8 cellular contexts compared by ENCODE assay signal in the genomic region with DNA sequence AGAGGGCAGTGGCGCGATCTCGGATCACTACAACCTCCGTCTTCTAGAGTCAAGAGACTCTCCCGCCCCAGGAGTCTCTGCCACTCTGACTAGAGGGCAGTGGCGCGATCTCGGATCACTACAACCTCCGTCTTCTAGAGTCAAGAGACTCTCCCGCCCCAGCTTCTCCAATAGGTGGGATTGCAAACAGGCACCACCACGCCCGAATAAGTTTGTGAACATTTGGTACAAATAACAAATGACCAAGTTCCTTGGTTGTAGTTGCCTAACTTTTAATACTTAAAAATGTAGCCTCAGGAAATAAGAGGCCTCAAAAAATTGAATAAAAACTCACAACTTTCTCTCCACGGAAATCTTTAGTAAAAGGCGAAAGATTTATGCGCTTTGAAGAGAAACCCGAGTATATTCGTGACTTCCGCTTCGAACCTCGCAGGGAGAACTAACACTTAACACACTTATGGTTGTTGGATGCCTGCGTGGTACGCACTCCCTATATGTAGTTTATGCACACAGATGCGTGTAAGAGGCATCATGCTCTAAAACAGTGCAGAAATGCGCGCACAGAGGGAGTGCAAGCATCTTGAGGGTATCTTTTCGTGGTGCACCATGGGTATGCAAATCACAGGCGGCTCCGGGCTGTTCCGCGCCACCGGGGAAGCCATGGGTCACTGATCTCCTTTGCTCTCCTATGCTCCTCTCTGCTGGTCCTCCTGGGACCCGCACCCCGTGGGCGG. TPM values are rescaled to one million over a fixed set of nuclear protein-coding genes. Genes with fewer than 3 reads are reported as not detected.
DNase-seq lines count a peak whose midpoint lies in the region; ATAC-seq, FAIRE-seq and TF ChIP-seq lines count a peak whose summit lies in the region.

No MANE protein-coding gene starts in this region.

- under 1% methylated on average over 31 of the region's 34 CpGs for WGBS in A549 (ENCODE audit: missing lambda C conversion rate)

- DNase-seq in A549 (ENCODE audit: low read depth in 1 of 2, low spot score in 1 of 2) (peak; percentile 74 to 94), NOMO-1 treated with dmso at 0.1 percent for 144 hours (lab: John Stamatoyannopoulos, UW; ENCODE audit: unreplicated experiment) (peak; percentile 93), activated T-cell treated with anti-CD3 and anti-CD28 coated beads for 4 hours (peak; percentile 63), epithelial cell of prostate (ENCODE audit: low read depth, low spot score) (peak; percentile 88), mucosa of descending colon (peak; percentile 85 to 90 (median 87))
- DNase-seq in stimulated activated CD8-positive, alpha-beta memory T cell treated with anti-CD3 and anti-CD28 coated beads, Interleukin-4, amount 100 ng/mL, for 48 hours, result peak; percentile 89

- H3K9me3 ChIP-seq in A549 (no peaks in the 10 kb centered on the region), mucosa of descending colon (no peaks in the 10 kb centered on the region)

- no peak for TF ChIP-seq EP300 in A549 (IDR thresholded peaks at IDR 0.05)

- peak overlapping the region; percentile 96 for H3K4me2 ChIP-seq in A549

- TF ChIP-seq POLR2A in A549 (IDR thresholded peaks at IDR 0.05; ENCODE audit: low read length), result peak; percentile 93

- TF ChIP-seq RAD21 in A549 (conservative IDR thresholded peaks at IDR 0.05 in 1 of 2, IDR thresholded peaks at IDR 0.05 in 1 of 2), result peak; percentile 2 to 41; a peak in 3 of 5 replicates

- no peak for FAIRE-seq in A549 (lab: Jason Lieb, UNC)

- CTCF ChIA-PET in A549 (lab: Yijun Ruan, JAX), result interaction anchor here (0.7 to 4.5 kb wide), 11 partner anchors 11 to 108 kb away, joined by 3 to 23 read pairs (median 5); partner anchors contain the start of genes BTBD19, PLK3 and RNU5D-1

- ATAC-seq in A549, result peak; percentile 90 to 91
- peak; percentile 76 for ATAC-seq in GM18858 (IDR thresholded peaks at IDR 0.05; ENCODE audit: unreplicated experiment)
- peak; percentile 71 for ATAC-seq in HG03064 (IDR thresholded peaks at IDR 0.05; ENCODE audit: low read depth, unreplicated experiment)
- peak; percentile 90 for ATAC-seq in mucosa of descending colon

- H3K27ac ChIP-seq in A549 (peak overlapping the region; percentile 97 to 98), epithelial cell of prostate (peak overlapping the region; percentile 79)

- H3K36me3 ChIP-seq in mucosa of descending colon (ENCODE audit: low read depth), result no peaks in the 10 kb centered on the region

- peak overlapping the region; percentile 51 for H3K4me3 ChIP-seq in A549
- H3K4me3 ChIP-seq in mucosa of descending colon, result peak overlapping the region; percentile 4

- intact Hi-C loops in mucosa of descending colon (cut with DNase I, micrococcal nuclease), result no loop called here

- TF ChIP-seq CTCF in A549 (IDR thresholded peaks at IDR 0.05) (no peak; the same call in 2 of the 3 replicates), mucosa of descending colon (IDR thresholded peaks at IDR 0.05) (no peak)

- POLR2A ChIA-PET in A549 (lab: Yijun Ruan, JAX), result interaction anchor here (0.5 to 3.5 kb wide), 20 partner anchors 11 to 1127 kb away, joined by 3 to 57 read pairs (median 5); partner anchors contain the start of genes BTBD19, DYNLT4, HECTD3 and MUTYH

- H3K4me1 ChIP-seq in A549 (peaks cover 12% of the 10 kb centered on the region; the same call in 2 of the 3 replicates), mucosa of descending colon (ENCODE audit: low read depth) (peaks cover 5% of the 10 kb centered on the region)

TF ChIP-seq in A549, 52 proteins besides CTCF, POLR2A, EP300 and RAD21 (continues in another document):
- TF ChIP-seq RCOR1 (IDR thresholded peaks at IDR 0.05; ENCODE audit: low read depth, low read length) (no peak), POLR2AphosphoS2 (conservative IDR thresholded peaks at IDR 0.05; ENCODE audit: low read length) (peak; percentile 97), FOSB (CRISPR knock-in tag; IDR thresholded peaks at IDR 0.05) (peak; percentile 99), E2F6 (IDR thresholded peaks at IDR 0.05; ENCODE audit: borderline replicate concordance, low read depth) (peak; percentile 43; the same call in 1 of the 2 replicates), NR3C1 (IDR thresholded peaks at IDR 0.05) (no peak), SMC3 (IDR thresholded peaks at IDR 0.05) (no peak), ZSCAN20 (CRISPR knock-in tag; IDR thresholded peaks at IDR 0.05) (no peak), CHD2 (IDR thresholded peaks at IDR 0.05; ENCODE audit: low read length, partially characterized antibody) (peak; percentile 54), ELK1 (IDR thresholded peaks at IDR 0.05; ENCODE audit: low read depth, low read length) (no peak), RARB (CRISPR knock-in tag; IDR thresholded peaks at IDR 0.05) (peak; percentile 98)

RNA-seq across cellular contexts. Expression of gene BTBD19, which starts 11.4 kb away (rescaled TPM):
- polyA plus RNA-seq in A549 (2011; rRNA removed), result 4.2 and 4.7 TPM in 2 replicates
- polyA plus RNA-seq in A549 (2012; cell fraction: cytosol; rRNA removed), result 3.9 and 4.5 TPM in 2 replicates
- polyA plus RNA-seq in A549 (2012; cell fraction: nucleus; rRNA removed), result 28.1 and 33.9 TPM in 2 replicates
- polyA plus RNA-seq in A549 (2017; fragmentation: RNase III; extraction: RNeasy Plus Mini Kit Qiagen cat#74134 plus additional on column Dnase treatment), result 4.5 to 8.9 TPM (median 7.4 TPM) in 3 replicates
- polyA minus RNA-seq in A549 (2011; rRNA and poly(A)+ RNA removed), result 3.5 and 4.6 TPM in 2 replicates
- 1 to 10 TPM; 2.8 to 4.4 (median 3.2) TPM for total RNA-seq in mucosa of descending colon

RNA-seq across cellular contexts. Expression of gene DYNLT4, which starts 12.6 kb away (rescaled TPM):
- polyA plus RNA-seq in A549 (2011; rRNA removed) (0.21 TPM in 1 of 2 replicates, not detected in the other), A549 (2017; fragmentation: RNase III; extraction: RNeasy Plus Mini Kit Qiagen cat#74134 plus additional on column Dnase treatment) (0.12 to 0.18 TPM in 2 of 3 replicates, not detected in the other)
- 0.48 and 0.92 TPM in 2 replicates for polyA plus RNA-seq in A549 (2012; cell fraction: cytosol; rRNA removed)
- 0.70 and 0.84 TPM in 2 replicates for polyA plus RNA-seq in A549 (2012; cell fraction: nucleus; rRNA removed)
- polyA minus RNA-seq in A549 (2011; rRNA and poly(A)+ RNA removed), result not detected in 2 replicates
- 1 to 10 TPM in 1 of 3 donors, under 1 TPM in 1, not detected in 1; 0.67 to 1.6 TPM for total RNA-seq in mucosa of descending colon

RNA-seq across cellular contexts. Expression of gene PLK3, which starts 19.6 kb away (rescaled TPM):
- 12.6 and 16.0 TPM in 2 replicates for polyA plus RNA-seq in A549 (2011; rRNA removed)
- 20.0 and 21.0 TPM in 2 replicates for polyA plus RNA-seq in A549 (2012; cell fraction: cytosol; rRNA removed)
- polyA plus RNA-seq in A549 (2012; cell fraction: nucleus; rRNA removed), result 109 and 111 TPM in 2 replicates
- 10.9 to 11.6 TPM (median 11.2 TPM) in 3 replicates for polyA plus RNA-seq in A549 (2017; fragmentation: RNase III; extraction: RNeasy Plus Mini Kit Qiagen cat#74134 plus additional on column Dnase treatment)
- 19.7 and 20.1 TPM in 2 replicates for polyA minus RNA-seq in A549 (2011; rRNA and poly(A)+ RNA removed)
- total RNA-seq in mucosa of descending colon, result 10 to 100 TPM in 2 of 3 donors, 1 to 10 TPM in 1; 6.4 to 14.5 (median 12.0) TPM

RNA-seq across cellular contexts. Expression of gene PTCH2, which starts 23.3 kb away (rescaled TPM):
- 0.14 and 0.25 TPM in 2 replicates for polyA plus RNA-seq in A549 (2011; rRNA removed)
- polyA plus RNA-seq in A549 (2012; cell fraction: cytosol; rRNA removed), result 0.29 and 0.36 TPM in 2 replicates
- 2.8 and 2.9 TPM in 2 replicates for polyA plus RNA-seq in A549 (2012; cell fraction: nucleus; rRNA removed)
- polyA plus RNA-seq in A549 (2017; fragmentation: RNase III; extraction: RNeasy Plus Mini Kit Qiagen cat#74134 plus additional on column Dnase treatment), result 0.22 to 0.32 TPM (median 0.25 TPM) in 3 replicates
- 0.08 and 0.63 TPM in 2 replicates for polyA minus RNA-seq in A549 (2011; rRNA and poly(A)+ RNA removed)
- 1 to 10 TPM in 1 of 3 donors, under 1 TPM in 2; 0.39 to 2.7 (median 0.64) TPM for total RNA-seq in mucosa of descending colon

RNA-seq across cellular contexts. Expression of gene BEST4, which starts 31.8 kb away (rescaled TPM):
- polyA plus RNA-seq in A549 (2011; rRNA removed) (0.04 and 0.09 TPM in 2 replicates), A549 (2017; fragmentation: RNase III; extraction: RNeasy Plus Mini Kit Qiagen cat#74134 plus additional on column Dnase treatment) (0.07 to 0.08 TPM in 2 of 3 replicates, not detected in the other)
- 0.05 TPM in 2 replicates for polyA plus RNA-seq in A549 (2012; cell fraction: cytosol; rRNA removed)
- polyA plus RNA-seq in A549 (2012; cell fraction: nucleus; rRNA removed), result 0.27 and 0.30 TPM in 2 replicates
- polyA minus RNA-seq in A549 (2011; rRNA and poly(A)+ RNA removed), result 0.25 TPM in 1 of 2 replicates, not detected in the other
- 100 to 1,000 TPM in 1 of 3 donors, 10 to 100 TPM in 2; 35.1 to 179 (median 94.0) TPM for total RNA-seq in mucosa of descending colon

Comparison
In these comparisons a context has a peak if more than half of its experiments do, and no peak if none do; other contexts are left out.
1. Peak in every context shown above with its lines: DNase-seq, ATAC-seq, H3K4me3 ChIP-seq and H3K27ac ChIP-seq.